Comparison of ENCODE assay signal across 12 cellular contexts in genomic region chr15:66761723-66762595, GRCh38. TPM values are rescaled to one million over a fixed set of nuclear protein-coding genes. Genes with fewer than 3 reads are reported as not detected.
A peak's percentile ranks its signal among the peaks of the same experiment; 100 is the strongest.
DNase-seq lines count a peak whose midpoint lies in the region; ATAC-seq and TF ChIP-seq lines count a peak whose summit lies in the region.
"Had no signal": no experiment of that assay in that cellular context is flagged by ENCODE, and none has a peak within 500 bp of the region (broad histone marks: within the 10 kb centered on the region; RNA-seq: fewer than 3 reads in every experiment).

No MANE protein-coding gene starts in this region.

- POLR2A ChIA-PET in RWPE1 (lab: Yijun Ruan, JAX; ENCODE audit: low non-redundant PET) = no interaction called here

- no peaks in the 10 kb centered on the region for H3K27me3 ChIP-seq in gastrocnemius medialis
- H3K27me3 ChIP-seq: ovary had no signal

- CTCF ChIA-PET in RWPE1 (lab: Yijun Ruan, JAX) = interaction anchor here (0.6 to 1.1 kb wide), 2 partner anchors 90 to 104 kb away, joined by 3 to 5 read pairs; no protein-coding TSS in a partner anchor

- in situ Hi-C loops in gastrocnemius medialis (cut with MboI; ENCODE audit: low sequenced_read_pairs in 4 of 4) = no loop called here

- H3K4me3 ChIP-seq in gastrocnemius medialis = no peak overlapping the region
- H3K4me3 ChIP-seq: ovary had no signal

- no peak for TF ChIP-seq POLR2A in gastrocnemius medialis (IDR thresholded peaks at IDR 0.05)

- peaks cover 13 to 17% of the 10 kb centered on the region in 2 donors for H3K4me1 ChIP-seq in gastrocnemius medialis

- intact Hi-C loops in gastrocnemius medialis (cut with DNase I; ENCODE audit: low total_unique reads) = no loop called here

- DNase-seq in Daoy (ENCODE audit: low read depth) (peak; percentile 68), RWPE1 (ENCODE audit: low spot score) (peak; percentile 19), fibroblast of gingiva (ENCODE audit: low read depth) (peak; percentile 84), gastrocnemius medialis (no peak), NCI-H2196 (lab: John Stamatoyannopoulos, UW; ENCODE audit: unreplicated experiment) (no peak), NCI-H2227 (lab: John Stamatoyannopoulos, UW; ENCODE audit: unreplicated experiment) (no peak)
- DNase-seq: activated CD4-positive, alpha-beta T cell treated with anti-CD3 and anti-CD28 coated beads for 4 hours; DND-41; MM.1S had no signal

- TF ChIP-seq CTCF in RWPE1 (conservative IDR thresholded peaks at IDR 0.05; ENCODE audit: low read depth) (no peak), gastrocnemius medialis (IDR thresholded peaks at IDR 0.05 in 4 of 5, conservative IDR thresholded peaks at IDR 0.05 in 1 of 5) (no peak)

- H3K36me3 ChIP-seq in gastrocnemius medialis = no peaks in the 10 kb centered on the region
- H3K36me3 ChIP-seq: ovary had no signal

- H3K9me3 ChIP-seq in gastrocnemius medialis = no peaks in the 10 kb centered on the region
- H3K9me3 ChIP-seq: ovary had no signal

- H3K27ac ChIP-seq in RWPE1 (peak overlapping the region; percentile 15), gastrocnemius medialis (peak overlapping the region in 3 of 4 donors; percentile 43 to 53 (median 47))

- ATAC-seq in gastrocnemius medialis (no peak), HG02870 (IDR thresholded peaks at IDR 0.05; ENCODE audit: unreplicated experiment) (no peak), HG02571 (IDR thresholded peaks at IDR 0.05; ENCODE audit: unreplicated experiment) (no peak)

RNA-seq across cellular contexts. Expression of gene SMAD6, which starts 59.9 kb away (rescaled TPM):
- 9.0 and 12.2 TPM in 2 replicates for total RNA-seq in Daoy (2014; rRNA removed; shearing (Covaris generic))
- total RNA-seq in gastrocnemius medialis = 1 to 10 TPM; 2.2 to 3.7 (median 2.4) TPM

Comparison
In these comparisons a context has a peak if more than half of its experiments do, and no peak if none do; other contexts are left out.
1. DNase-seq: peak in Daoy (single experiment), RWPE1 (single experiment) and fibroblast of gingiva (single experiment); none in gastrocnemius medialis (0 of 2), NCI-H2196 (single experiment) and NCI-H2227 (single experiment).